14 cellular contexts compared by ENCODE assay signal in genomic region chr12:1949771-1950470, GRCh38. TPM values are rescaled to one million over a fixed set of nuclear protein-coding genes. Genes with fewer than 3 reads are reported as not detected.
DNase-seq lines count a peak whose midpoint lies in the region; ATAC-seq, FAIRE-seq and TF ChIP-seq lines count a peak whose summit lies in the region.
"Had no signal": no experiment of that assay in that cellular context is flagged by ENCODE, and none has a peak within 500 bp of the region (broad histone marks: within the 10 kb centered on the region; RNA-seq: fewer than 3 reads in every experiment).

No MANE protein-coding gene starts in this region.

- TF ChIP-seq CTCF in keratinocyte (optimal IDR thresholded peaks at IDR 0.05 in 1 of 3, IDR thresholded peaks at IDR 0.05 in 1 of 3, conservative IDR thresholded peaks at IDR 0.05 in 1 of 3; ENCODE audit: extremely low read depth in 1 of 3, insufficient read depth in 2 of 3, low read length in 3 of 3): no peak
- TF ChIP-seq CTCF in WTC11 (IDR thresholded peaks at IDR 0.05): no peak

- H3K9me3 ChIP-seq in keratinocyte (ENCODE audit: control insufficient read depth, low read depth, low read length): no peaks in the 10 kb centered on the region

- H3K27me3 ChIP-seq in H7 (ENCODE audit: control insufficient read depth, insufficient read depth, low read length): no peaks in the 10 kb centered on the region
- H3K27me3 ChIP-seq in keratinocyte (ENCODE audit: control insufficient read depth, extremely low read depth, insufficient read depth, low read length): no peaks in the 10 kb centered on the region
- H3K27me3 ChIP-seq: dorsolateral prefrontal cortex had no signal

- H3K27ac ChIP-seq in keratinocyte (ENCODE audit: control insufficient read depth, insufficient read depth, low read length): peak overlapping the region; percentile 22
- H3K27ac ChIP-seq: HL-60 had no signal

- POLR2A ChIA-PET in activated CD8-positive, alpha-beta T cell treated with anti-CD3 and anti-CD28 coated beads, Interleukin-2, amount 10 ng/mL, durations not matched to agents 7 days and 5 days (lab: Charles Lee): interaction anchor here (0.6 kb wide), 1 partner anchor 492 kb away, joined by 3 read pairs; no protein-coding TSS in a partner anchor
- POLR2A ChIA-PET in WTC11 (lab: Charles Lee): no interaction called here

- no peaks in the 10 kb centered on the region for H3K9me1 ChIP-seq in keratinocyte (ENCODE audit: control insufficient read depth, extremely low read depth, insufficient read depth, low read length)

- no peaks in the 10 kb centered on the region for H4K20me1 ChIP-seq in keratinocyte (ENCODE audit: control insufficient read depth, extremely low read depth, insufficient read depth, low read length)

- H3K36me3 ChIP-seq in H7 (replicated peaks; ENCODE audit: control insufficient read depth, insufficient read depth, low read length): peaks cover 15% of the 10 kb centered on the region
- peaks cover 0 to 7% of the 10 kb centered on the region in 2 experiments for H3K36me3 ChIP-seq in keratinocyte (ENCODE audit: control insufficient read depth in 2 of 2, extremely low read depth in 1 of 2, insufficient read depth in 2 of 2, low read length in 2 of 2)

- no peak for ATAC-seq in central memory CD8-positive, alpha-beta T cell (replicated peaks; ENCODE audit: extremely low read depth, poor library complexity, severe bottlenecking)
- ATAC-seq in natural killer cell treated with Interleukin-12 subunit alpha and Interleukin-12 subunit beta and Interleukin-15 and Interleukin-18, amount 100 ng/mL, for 72 hours: no peak
- no peak for ATAC-seq in HG02840 (IDR thresholded peaks at IDR 0.05; ENCODE audit: low FRiP score, unreplicated experiment)
- ATAC-seq in activated CD8-positive, alpha-beta T cell treated with anti-CD3 and anti-CD28 coated beads, Interleukin-2, amount 10 ng/mL, durations not matched to agents 7 days and 5 days: no peak
- no peak for ATAC-seq in WTC11

- H3K4me3 ChIP-seq in H7 (ENCODE audit: insufficient read depth, low read depth, low read length) (no peak overlapping the region), keratinocyte (ENCODE audit: control insufficient read depth in 2 of 3, extremely low read depth in 1 of 3, insufficient read depth in 2 of 3, low read depth in 1 of 3, low read length in 3 of 3) (peak overlapping the region in 1 of 3 experiments; percentile 19)
- H3K4me3 ChIP-seq: dorsolateral prefrontal cortex had no signal

- peak overlapping the region; percentile 50 for H3K4me2 ChIP-seq in keratinocyte (ENCODE audit: control insufficient read depth, extremely low read depth, insufficient read depth, low read depth, low read length)

- dilution Hi-C loops in keratinocyte (cut with MboI; ENCODE audit: extremely low pct_ligation_motif_present, low sequenced_read_pairs): no loop called here

- no peak overlapping the region for H3K4me3 Mint-ChIP-seq in central memory CD8-positive, alpha-beta T cell
- H3K4me3 Mint-ChIP-seq in natural killer cell treated with Interleukin-12 subunit alpha and Interleukin-12 subunit beta and Interleukin-15 and Interleukin-18, amount 100 ng/mL, for 72 hours: no peak overlapping the region
- no peak overlapping the region for H3K4me3 Mint-ChIP-seq in activated CD8-positive, alpha-beta T cell treated with anti-CD3 and anti-CD28 coated beads, Interleukin-2, amount 10 ng/mL, durations not matched to agents 7 days and 5 days
- H3K4me3 Mint-ChIP-seq in WTC11: no peak overlapping the region

- CTCF ChIA-PET in activated CD8-positive, alpha-beta T cell treated with anti-CD3 and anti-CD28 coated beads, Interleukin-2, amount 10 ng/mL, durations not matched to agents 7 days and 5 days (lab: Charles Lee): interaction anchor here (1.2 kb wide), 2 partner anchors 10 to 159 kb away, joined by 3 to 8 read pairs; no protein-coding TSS in a partner anchor
- CTCF ChIA-PET in WTC11 (lab: Charles Lee): interaction anchor here (2.3 kb wide), 1 partner anchor 10 kb away, joined by 13 read pairs; no protein-coding TSS in a partner anchor

- peak overlapping the region; percentile 77 for H3K27ac Mint-ChIP-seq in central memory CD8-positive, alpha-beta T cell (ENCODE audit: low read depth)
- no peak overlapping the region for H3K27ac Mint-ChIP-seq in natural killer cell treated with Interleukin-12 subunit alpha and Interleukin-12 subunit beta and Interleukin-15 and Interleukin-18, amount 100 ng/mL, for 72 hours
- no peak overlapping the region for H3K27ac Mint-ChIP-seq in activated CD8-positive, alpha-beta T cell treated with anti-CD3 and anti-CD28 coated beads, Interleukin-2, amount 10 ng/mL, durations not matched to agents 7 days and 5 days
- no peak overlapping the region; the same call in 1 of the 2 replicates for H3K27ac Mint-ChIP-seq in WTC11

- peaks cover 40% of the 10 kb centered on the region for H3K36me3 Mint-ChIP-seq in central memory CD8-positive, alpha-beta T cell (ENCODE audit: insufficient read depth)
- H3K36me3 Mint-ChIP-seq in natural killer cell treated with Interleukin-12 subunit alpha and Interleukin-12 subunit beta and Interleukin-15 and Interleukin-18, amount 100 ng/mL, for 72 hours: peaks cover 12% of the 10 kb centered on the region
- H3K36me3 Mint-ChIP-seq in activated CD8-positive, alpha-beta T cell treated with anti-CD3 and anti-CD28 coated beads, Interleukin-2, amount 10 ng/mL, durations not matched to agents 7 days and 5 days (ENCODE audit: low read depth): peaks cover 33% of the 10 kb centered on the region
- peaks cover 67% of the 10 kb centered on the region for H3K36me3 Mint-ChIP-seq in WTC11

- H3K79me2 ChIP-seq in keratinocyte (ENCODE audit: control insufficient read depth, insufficient read depth, low read length): no peaks in the 10 kb centered on the region

- no peaks in the 10 kb centered on the region for H3K9me3 Mint-ChIP-seq in central memory CD8-positive, alpha-beta T cell
- no peaks in the 10 kb centered on the region for H3K9me3 Mint-ChIP-seq in natural killer cell treated with Interleukin-12 subunit alpha and Interleukin-12 subunit beta and Interleukin-15 and Interleukin-18, amount 100 ng/mL, for 72 hours
- no peaks in the 10 kb centered on the region for H3K9me3 Mint-ChIP-seq in activated CD8-positive, alpha-beta T cell treated with anti-CD3 and anti-CD28 coated beads, Interleukin-2, amount 10 ng/mL, durations not matched to agents 7 days and 5 days (ENCODE audit: insufficient read depth)
- peaks cover 3% of the 10 kb centered on the region for H3K9me3 Mint-ChIP-seq in WTC11

- peak overlapping the region; percentile 9 for H3K9ac ChIP-seq in keratinocyte (ENCODE audit: control insufficient read depth, extremely low read depth, insufficient read depth, low read length)

- H3K27me3 Mint-ChIP-seq in central memory CD8-positive, alpha-beta T cell: no peaks in the 10 kb centered on the region
- H3K27me3 Mint-ChIP-seq in natural killer cell treated with Interleukin-12 subunit alpha and Interleukin-12 subunit beta and Interleukin-15 and Interleukin-18, amount 100 ng/mL, for 72 hours: no peaks in the 10 kb centered on the region
- no peaks in the 10 kb centered on the region for H3K27me3 Mint-ChIP-seq in activated CD8-positive, alpha-beta T cell treated with anti-CD3 and anti-CD28 coated beads, Interleukin-2, amount 10 ng/mL, durations not matched to agents 7 days and 5 days (ENCODE audit: low read depth)
- H3K27me3 Mint-ChIP-seq in WTC11 (ENCODE audit: low read depth): no peaks in the 10 kb centered on the region

- DNase-seq in H7: peak; percentile 23
- DNase-seq in central memory CD8-positive, alpha-beta T cell (ENCODE audit: low spot score in 2 of 2): no peak
- DNase-seq in keratinocyte (ENCODE audit: low read depth, low spot score): no peak
- DNase-seq in putamen (ENCODE audit: low spot score): peak; percentile 86
- DNase-seq in natural killer cell treated with Interleukin-12 subunit alpha and Interleukin-12 subunit beta and Interleukin-15 and Interleukin-18, amount 100 ng/mL, for 72 hours (ENCODE audit: low spot score): no peak
- no peak for DNase-seq in activated CD8-positive, alpha-beta T cell treated with anti-CD3 and anti-CD28 coated beads, Interleukin-2, amount 10 ng/mL, durations not matched to agents 7 days and 5 days
- DNase-seq in WTC11 (ENCODE audit: low spot score): no peak
- DNase-seq: NCI-H2029, NCI-H82 had no signal

- no peaks in the 10 kb centered on the region for H3K4me1 Mint-ChIP-seq in central memory CD8-positive, alpha-beta T cell
- H3K4me1 Mint-ChIP-seq in natural killer cell treated with Interleukin-12 subunit alpha and Interleukin-12 subunit beta and Interleukin-15 and Interleukin-18, amount 100 ng/mL, for 72 hours (ENCODE audit: low read depth in 2 of 2): no peaks in the 10 kb centered on the region
- no peaks in the 10 kb centered on the region for H3K4me1 Mint-ChIP-seq in activated CD8-positive, alpha-beta T cell treated with anti-CD3 and anti-CD28 coated beads, Interleukin-2, amount 10 ng/mL, durations not matched to agents 7 days and 5 days (ENCODE audit: low read depth)
- peaks cover 5% of the 10 kb centered on the region for H3K4me1 Mint-ChIP-seq in WTC11

- peak overlapping the region; percentile 2 for H2AFZ ChIP-seq in keratinocyte (ENCODE audit: control insufficient read depth, low read length)

- peaks cover 14% of the 10 kb centered on the region for H3K4me1 ChIP-seq in keratinocyte (ENCODE audit: control insufficient read depth, extremely low read depth, insufficient read depth, low read length)

- peak; percentile 83 for FAIRE-seq in keratinocyte (lab: Jason Lieb, UNC)

RNA-seq across cellular contexts. Expression of gene CACNA2D4, which starts 31.5 kb away (rescaled TPM):
- 0.03 and 0.22 TPM in 2 replicates for total RNA-seq in H7 (2014; rRNA removed; shearing (Covaris generic))
- polyA plus RNA-seq in keratinocyte: 0.03 to 0.09 TPM (median 0.05 TPM) in 3 replicates
- polyA plus RNA-seq in keratinocyte (2011; ENCODE audit: low read depth): not detected
- polyA plus RNA-seq in keratinocyte (2011; cell fraction: cytosol; rRNA removed): 0.06 and 0.13 TPM in 2 replicates
- polyA plus RNA-seq in keratinocyte (2011; cell fraction: nucleus; rRNA removed): 0.21 and 0.37 TPM in 2 replicates
- polyA plus RNA-seq in keratinocyte (2012; ENCODE audit: low replicate concordance): 0.07 and 0.24 TPM in 2 replicates
- polyA minus RNA-seq in keratinocyte: not detected in 3 replicates
- polyA minus RNA-seq in keratinocyte (2011; cell fraction: cytosol; rRNA and poly(A)+ RNA removed): not detected
- not detected in 2 replicates for polyA minus RNA-seq in keratinocyte (2011; cell fraction: nucleus; rRNA and poly(A)+ RNA removed)
- total RNA-seq in natural killer cell treated with Interleukin-12 subunit alpha and Interleukin-12 subunit beta and Interleukin-15 and Interleukin-18, amount 100 ng/mL, for 72 hours: 10 to 100 TPM in 1 of 2 donors, 1 to 10 TPM in 1; 4.5 to 12.1 TPM
- 1 to 10 TPM; 6.8 to 7.0 TPM for total RNA-seq in activated CD8-positive, alpha-beta T cell treated with anti-CD3 and anti-CD28 coated beads, Interleukin-2, amount 10 ng/mL, durations not matched to agents 7 days and 5 days
- 0.04 to 0.46 TPM (median 0.25 TPM) in 3 replicates for total RNA-seq in WTC11 (2021)
- total RNA-seq: LHCN-M2, osteocyte had no signal

RNA-seq across cellular contexts. Expression of gene DCP1B, which starts 54.3 kb away (rescaled TPM):
- 18.5 and 19.8 TPM in 2 replicates for total RNA-seq in H7 (2014; rRNA removed; shearing (Covaris generic))
- 9.7 to 12.2 TPM (median 10.6 TPM) in 3 replicates for polyA plus RNA-seq in keratinocyte
- polyA plus RNA-seq in keratinocyte (2011; ENCODE audit: low read depth): 9.3 TPM
- 8.4 and 11.0 TPM in 2 replicates for polyA plus RNA-seq in keratinocyte (2011; cell fraction: cytosol; rRNA removed)
- 10.5 and 11.7 TPM in 2 replicates for polyA plus RNA-seq in keratinocyte (2011; cell fraction: nucleus; rRNA removed)
- polyA plus RNA-seq in keratinocyte (2012; ENCODE audit: low replicate concordance): 4.6 and 4.8 TPM in 2 replicates
- polyA minus RNA-seq in keratinocyte: 6.2 to 10.0 TPM (median 8.0 TPM) in 3 replicates
- 6.5 TPM for polyA minus RNA-seq in keratinocyte (2011; cell fraction: cytosol; rRNA and poly(A)+ RNA removed)
- polyA minus RNA-seq in keratinocyte (2011; cell fraction: nucleus; rRNA and poly(A)+ RNA removed): 3.8 and 6.9 TPM in 2 replicates
- total RNA-seq in natural killer cell treated with Interleukin-12 subunit alpha and Interleukin-12 subunit beta and Interleukin-15 and Interleukin-18, amount 100 ng/mL, for 72 hours: 10 to 100 TPM; 11.3 TPM
- total RNA-seq in activated CD8-positive, alpha-beta T cell treated with anti-CD3 and anti-CD28 coated beads, Interleukin-2, amount 10 ng/mL, durations not matched to agents 7 days and 5 days: 10 to 100 TPM; 12.8 to 13.3 TPM
- 19.4 to 25.1 TPM (median 23.3 TPM) in 3 replicates for total RNA-seq in WTC11 (2021)

Comparison
In these comparisons a context has a peak if more than half of its experiments do, and no peak if none do; other contexts are left out.
1. DNase-seq: peak in H7 (single experiment) and putamen (single experiment); none in central memory CD8-positive, alpha-beta T cell (0 of 2), keratinocyte (single experiment), natural killer cell treated with Interleukin-12 subunit alpha and Interleukin-12 subunit beta and Interleukin-15 and Interleukin-18, amount 100 ng/mL, for 72 hours (single experiment), activated CD8-positive, alpha-beta T cell treated with anti-CD3 and anti-CD28 coated beads, Interleukin-2, amount 10 ng/mL, durations not matched to agents 7 days and 5 days (single experiment) and WTC11 (single experiment).